1 cellular context compared by ENCODE assay signal in the genomic region with DNA sequence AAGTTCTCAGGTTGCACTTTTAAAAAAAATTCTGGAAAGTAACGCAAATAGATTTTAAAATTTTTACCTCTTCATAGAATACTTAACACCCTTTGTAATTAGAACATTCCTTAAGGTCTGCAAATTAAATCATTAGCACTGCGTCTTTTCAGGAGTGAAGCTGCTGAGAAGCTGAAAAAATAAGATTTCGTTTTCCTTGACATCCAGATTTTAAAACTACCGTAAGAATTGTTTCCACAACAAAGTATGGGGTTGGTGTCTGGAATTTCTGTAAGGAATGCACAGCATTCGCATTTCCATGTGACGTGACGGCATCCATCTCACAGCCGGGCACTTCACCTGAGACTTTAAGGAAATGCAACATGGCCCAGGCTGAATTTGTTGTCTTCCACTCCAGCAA.
TF ChIP-seq lines count a peak whose summit lies in the region.

No MANE protein-coding gene starts in this region.

TF ChIP-seq in H1, 55 proteins besides CTCF, POLR2A, EP300 and RAD21:
- TF ChIP-seq HDAC2 (IDR thresholded peaks at IDR 0.05; ENCODE audit: borderline replicate concordance in 1 of 2, low read depth in 2 of 2, low read length in 2 of 2) (no peak), TCF12 (IDR thresholded peaks at IDR 0.05; ENCODE audit: low read depth, low read length) (no peak)
TF ChIP-seq in H1: peak in this region for 0.
